ENCODE assay signal across 1 cellular context in the genomic region with DNA sequence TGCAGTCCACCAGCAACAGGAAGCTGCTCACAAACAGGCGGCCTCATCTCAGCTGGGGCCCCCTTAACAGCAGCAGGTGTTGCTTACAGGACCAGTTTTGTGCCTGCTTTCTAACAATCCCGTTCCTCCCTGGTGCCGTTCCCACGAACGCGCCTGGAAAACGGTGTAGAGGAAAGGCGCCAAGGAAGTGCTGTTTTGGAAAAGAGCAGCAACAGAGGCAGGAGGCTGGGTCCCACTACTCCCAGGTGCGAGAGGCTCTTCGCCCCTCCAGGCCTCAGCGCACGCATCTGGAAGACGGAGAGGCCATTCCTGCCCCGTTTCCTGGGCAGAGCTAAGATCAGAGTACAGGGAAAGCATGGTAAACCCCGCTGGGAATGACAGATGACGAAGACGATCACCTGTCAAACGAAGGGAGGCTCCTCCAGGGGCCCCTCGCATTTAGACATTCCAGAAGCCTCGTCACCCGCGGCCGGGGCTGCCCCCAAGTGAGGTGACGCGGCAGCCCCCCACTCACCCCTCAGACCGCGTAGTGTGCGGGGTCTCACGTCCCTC.
TF ChIP-seq lines count a peak whose summit lies in the region.

No MANE protein-coding gene starts in this region.

TF ChIP-seq in H1, 55 proteins besides CTCF, POLR2A, EP300 and RAD21:
- TF ChIP-seq HDAC2 (IDR thresholded peaks at IDR 0.05; ENCODE audit: borderline replicate concordance in 1 of 2, low read depth in 2 of 2, low read length in 2 of 2): no peak; a peak in 1 of 4 replicates
- TF ChIP-seq, protein P1, sequence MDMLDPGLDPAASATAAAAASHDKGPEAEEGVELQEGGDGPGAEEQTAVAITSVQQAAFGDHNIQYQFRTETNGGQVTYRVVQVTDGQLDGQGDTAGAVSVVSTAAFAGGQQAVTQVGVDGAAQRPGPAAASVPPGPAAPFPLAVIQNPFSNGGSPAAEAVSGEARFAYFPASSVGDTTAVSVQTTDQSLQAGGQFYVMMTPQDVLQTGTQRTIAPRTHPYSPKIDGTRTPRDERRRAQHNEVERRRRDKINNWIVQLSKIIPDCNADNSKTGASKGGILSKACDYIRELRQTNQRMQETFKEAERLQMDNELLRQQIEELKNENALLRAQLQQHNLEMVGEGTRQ (IDR thresholded peaks at IDR 0.05; ENCODE audit: low read length): no peak
- TF ChIP-seq, protein P2, sequence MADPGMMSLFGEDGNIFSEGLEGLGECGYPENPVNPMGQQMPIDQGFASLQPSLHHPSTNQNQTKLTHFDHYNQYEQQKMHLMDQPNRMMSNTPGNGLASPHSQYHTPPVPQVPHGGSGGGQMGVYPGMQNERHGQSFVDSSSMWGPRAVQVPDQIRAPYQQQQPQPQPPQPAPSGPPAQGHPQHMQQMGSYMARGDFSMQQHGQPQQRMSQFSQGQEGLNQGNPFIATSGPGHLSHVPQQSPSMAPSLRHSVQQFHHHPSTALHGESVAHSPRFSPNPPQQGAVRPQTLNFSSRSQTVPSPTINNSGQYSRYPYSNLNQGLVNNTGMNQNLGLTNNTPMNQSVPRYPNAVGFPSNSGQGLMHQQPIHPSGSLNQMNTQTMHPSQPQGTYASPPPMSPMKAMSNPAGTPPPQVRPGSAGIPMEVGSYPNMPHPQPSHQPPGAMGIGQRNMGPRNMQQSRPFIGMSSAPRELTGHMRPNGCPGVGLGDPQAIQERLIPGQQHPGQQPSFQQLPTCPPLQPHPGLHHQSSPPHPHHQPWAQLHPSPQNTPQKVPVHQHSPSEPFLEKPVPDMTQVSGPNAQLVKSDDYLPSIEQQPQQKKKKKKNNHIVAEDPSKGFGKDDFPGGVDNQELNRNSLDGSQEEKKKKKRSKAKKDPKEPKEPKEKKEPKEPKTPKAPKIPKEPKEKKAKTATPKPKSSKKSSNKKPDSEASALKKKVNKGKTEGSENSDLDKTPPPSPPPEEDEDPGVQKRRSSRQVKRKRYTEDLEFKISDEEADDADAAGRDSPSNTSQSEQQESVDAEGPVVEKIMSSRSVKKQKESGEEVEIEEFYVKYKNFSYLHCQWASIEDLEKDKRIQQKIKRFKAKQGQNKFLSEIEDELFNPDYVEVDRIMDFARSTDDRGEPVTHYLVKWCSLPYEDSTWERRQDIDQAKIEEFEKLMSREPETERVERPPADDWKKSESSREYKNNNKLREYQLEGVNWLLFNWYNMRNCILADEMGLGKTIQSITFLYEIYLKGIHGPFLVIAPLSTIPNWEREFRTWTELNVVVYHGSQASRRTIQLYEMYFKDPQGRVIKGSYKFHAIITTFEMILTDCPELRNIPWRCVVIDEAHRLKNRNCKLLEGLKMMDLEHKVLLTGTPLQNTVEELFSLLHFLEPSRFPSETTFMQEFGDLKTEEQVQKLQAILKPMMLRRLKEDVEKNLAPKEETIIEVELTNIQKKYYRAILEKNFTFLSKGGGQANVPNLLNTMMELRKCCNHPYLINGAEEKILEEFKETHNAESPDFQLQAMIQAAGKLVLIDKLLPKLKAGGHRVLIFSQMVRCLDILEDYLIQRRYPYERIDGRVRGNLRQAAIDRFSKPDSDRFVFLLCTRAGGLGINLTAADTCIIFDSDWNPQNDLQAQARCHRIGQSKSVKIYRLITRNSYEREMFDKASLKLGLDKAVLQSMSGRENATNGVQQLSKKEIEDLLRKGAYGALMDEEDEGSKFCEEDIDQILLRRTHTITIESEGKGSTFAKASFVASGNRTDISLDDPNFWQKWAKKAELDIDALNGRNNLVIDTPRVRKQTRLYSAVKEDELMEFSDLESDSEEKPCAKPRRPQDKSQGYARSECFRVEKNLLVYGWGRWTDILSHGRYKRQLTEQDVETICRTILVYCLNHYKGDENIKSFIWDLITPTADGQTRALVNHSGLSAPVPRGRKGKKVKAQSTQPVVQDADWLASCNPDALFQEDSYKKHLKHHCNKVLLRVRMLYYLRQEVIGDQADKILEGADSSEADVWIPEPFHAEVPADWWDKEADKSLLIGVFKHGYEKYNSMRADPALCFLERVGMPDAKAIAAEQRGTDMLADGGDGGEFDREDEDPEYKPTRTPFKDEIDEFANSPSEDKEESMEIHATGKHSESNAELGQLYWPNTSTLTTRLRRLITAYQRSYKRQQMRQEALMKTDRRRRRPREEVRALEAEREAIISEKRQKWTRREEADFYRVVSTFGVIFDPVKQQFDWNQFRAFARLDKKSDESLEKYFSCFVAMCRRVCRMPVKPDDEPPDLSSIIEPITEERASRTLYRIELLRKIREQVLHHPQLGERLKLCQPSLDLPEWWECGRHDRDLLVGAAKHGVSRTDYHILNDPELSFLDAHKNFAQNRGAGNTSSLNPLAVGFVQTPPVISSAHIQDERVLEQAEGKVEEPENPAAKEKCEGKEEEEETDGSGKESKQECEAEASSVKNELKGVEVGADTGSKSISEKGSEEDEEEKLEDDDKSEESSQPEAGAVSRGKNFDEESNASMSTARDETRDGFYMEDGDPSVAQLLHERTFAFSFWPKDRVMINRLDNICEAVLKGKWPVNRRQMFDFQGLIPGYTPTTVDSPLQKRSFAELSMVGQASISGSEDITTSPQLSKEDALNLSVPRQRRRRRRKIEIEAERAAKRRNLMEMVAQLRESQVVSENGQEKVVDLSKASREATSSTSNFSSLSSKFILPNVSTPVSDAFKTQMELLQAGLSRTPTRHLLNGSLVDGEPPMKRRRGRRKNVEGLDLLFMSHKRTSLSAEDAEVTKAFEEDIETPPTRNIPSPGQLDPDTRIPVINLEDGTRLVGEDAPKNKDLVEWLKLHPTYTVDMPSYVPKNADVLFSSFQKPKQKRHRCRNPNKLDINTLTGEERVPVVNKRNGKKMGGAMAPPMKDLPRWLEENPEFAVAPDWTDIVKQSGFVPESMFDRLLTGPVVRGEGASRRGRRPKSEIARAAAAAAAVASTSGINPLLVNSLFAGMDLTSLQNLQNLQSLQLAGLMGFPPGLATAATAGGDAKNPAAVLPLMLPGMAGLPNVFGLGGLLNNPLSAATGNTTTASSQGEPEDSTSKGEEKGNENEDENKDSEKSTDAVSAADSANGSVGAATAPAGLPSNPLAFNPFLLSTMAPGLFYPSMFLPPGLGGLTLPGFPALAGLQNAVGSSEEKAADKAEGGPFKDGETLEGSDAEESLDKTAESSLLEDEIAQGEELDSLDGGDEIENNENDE (IDR thresholded peaks at IDR 0.05; ENCODE audit: insufficient replicate concordance, low read length): no peak
- TF ChIP-seq RNF2 (IDR thresholded peaks at IDR 0.05; ENCODE audit: borderline replicate concordance, low read depth, low read length, missing control alignments, poor library complexity, severe bottlenecking): no peak
- peak; percentile 49 for TF ChIP-seq KDM4A (IDR thresholded peaks at IDR 0.05; ENCODE audit: low read depth, low read length, severe bottlenecking)
- no peak for TF ChIP-seq CBX8 (IDR thresholded peaks at IDR 0.05; ENCODE audit: borderline replicate concordance, low read depth, low read length)
- no peak for TF ChIP-seq SRF (IDR thresholded peaks at IDR 0.05; ENCODE audit: low read depth, low read length)
- TF ChIP-seq ZNF274 (IDR thresholded peaks at IDR 0.05; ENCODE audit: borderline replicate concordance, extremely low read depth, low read length): no peak
- no peak for TF ChIP-seq CEBPB (IDR thresholded peaks at IDR 0.05; ENCODE audit: low read depth, low read length)
- peak; percentile 81 to 95; a peak in 2 of 4 replicates for TF ChIP-seq SIN3A (conservative IDR thresholded peaks at IDR 0.05 in 1 of 2, IDR thresholded peaks at IDR 0.05 in 1 of 2; ENCODE audit: low read depth in 1 of 2, low read length in 2 of 2)
- TF ChIP-seq CTBP2 (IDR thresholded peaks at IDR 0.05; ENCODE audit: borderline replicate concordance, insufficient read depth, insufficient read length, low read length): no peak
- TF ChIP-seq TBP (IDR thresholded peaks at IDR 0.05; ENCODE audit: low read depth, low read length): no peak
- peak; percentile 10; the same call in 1 of the 2 replicates for TF ChIP-seq YY1 (IDR thresholded peaks at IDR 0.05; ENCODE audit: low read depth, low read length)
- no peak for TF ChIP-seq TAF7 (optimal IDR thresholded peaks at IDR 0.05; ENCODE audit: borderline replicate concordance, low read depth, low read length)
- no peak for TF ChIP-seq CHD2 (IDR thresholded peaks at IDR 0.05; ENCODE audit: low read length)
- TF ChIP-seq SIX5 (IDR thresholded peaks at IDR 0.05; ENCODE audit: low read depth, low read length): no peak
- TF ChIP-seq SUZ12 (IDR thresholded peaks at IDR 0.05; ENCODE audit: low read length): no peak
- no peak for TF ChIP-seq SP2 (IDR thresholded peaks at IDR 0.05; ENCODE audit: low read length)
- TF ChIP-seq POLR2AphosphoS5 (IDR thresholded peaks at IDR 0.05; ENCODE audit: low read depth, low read length): peak; percentile 29; the same call in 1 of the 2 replicates
- TF ChIP-seq, protein P3, sequence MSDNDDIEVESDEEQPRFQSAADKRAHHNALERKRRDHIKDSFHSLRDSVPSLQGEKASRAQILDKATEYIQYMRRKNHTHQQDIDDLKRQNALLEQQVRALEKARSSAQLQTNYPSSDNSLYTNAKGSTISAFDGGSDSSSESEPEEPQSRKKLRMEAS (IDR thresholded peaks at IDR 0.05): peak; percentile 79
- no peak for TF ChIP-seq FOSL1 (IDR thresholded peaks at IDR 0.05; ENCODE audit: insufficient read depth, low read depth, low read length)
- no peak for TF ChIP-seq BRCA1 (IDR thresholded peaks at IDR 0.05; ENCODE audit: low read depth, low read length)
- no peak for TF ChIP-seq KDM5A (IDR thresholded peaks at IDR 0.05; ENCODE audit: low read length)
- no peak for TF ChIP-seq RFX5 (IDR thresholded peaks at IDR 0.05; ENCODE audit: borderline replicate concordance, low read depth, low read length)
- peak; percentile 87 for TF ChIP-seq SAP30 (IDR thresholded peaks at IDR 0.05; ENCODE audit: insufficient read depth, insufficient replicate concordance, low read length)
- TF ChIP-seq, protein P4, sequence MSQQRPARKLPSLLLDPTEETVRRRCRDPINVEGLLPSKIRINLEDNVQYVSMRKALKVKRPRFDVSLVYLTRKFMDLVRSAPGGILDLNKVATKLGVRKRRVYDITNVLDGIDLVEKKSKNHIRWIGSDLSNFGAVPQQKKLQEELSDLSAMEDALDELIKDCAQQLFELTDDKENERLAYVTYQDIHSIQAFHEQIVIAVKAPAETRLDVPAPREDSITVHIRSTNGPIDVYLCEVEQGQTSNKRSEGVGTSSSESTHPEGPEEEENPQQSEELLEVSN (IDR thresholded peaks at IDR 0.05): peak; percentile 41; the same call in 1 of the 2 replicates
- no peak for TF ChIP-seq SP1 (IDR thresholded peaks at IDR 0.05; ENCODE audit: low read depth, low read length)
- TF ChIP-seq EZH2 (IDR thresholded peaks at IDR 0.05; ENCODE audit: low read depth, low read length, severe bottlenecking): peak; percentile 11
- TF ChIP-seq TAF1 (IDR thresholded peaks at IDR 0.05; ENCODE audit: low read depth, low read length): no peak
